ENCODE assay signal across 25 cellular contexts in genomic region chr1:205570173-205570501, GRCh38.
DNase-seq lines count a peak whose midpoint lies in the region; ATAC-seq and TF ChIP-seq lines count a peak whose summit lies in the region.
"Had no signal": no experiment of that assay in that cellular context is flagged by ENCODE, and none has a peak within 500 bp of the region (broad histone marks: within the 10 kb centered on the region; RNA-seq: fewer than 3 reads in every experiment).

No MANE protein-coding gene starts in this region.

- ATAC-seq in naive thymus-derived CD8-positive, alpha-beta T cell: no peak
- no peak for ATAC-seq in GM19397 (IDR thresholded peaks at IDR 0.05; ENCODE audit: unreplicated experiment)
- ATAC-seq: effector memory CD8-positive, alpha-beta T cell; stimulated activated effector memory CD8-positive, alpha-beta T cell treated with anti-CD3 and anti-CD28 coated beads, Interleukin-12 subunit alpha, Interleukin-12 subunit beta, amount 100 ng/mL, for 72 hours had no signal

- no peaks in the 10 kb centered on the region for H3K36me3 Mint-ChIP-seq in naive thymus-derived CD8-positive, alpha-beta T cell
- H3K36me3 Mint-ChIP-seq in type B pancreatic cell: no peaks in the 10 kb centered on the region
- H3K36me3 Mint-ChIP-seq in activated T-helper 2 cell treated with anti-CD3 and anti-CD28 coated beads, Interferon-gamma antibody, Interleukin-2, Interleukin-4, amounts not matched to agents 10 μg/mL and 5 μg/mL and 100 μg/mL, durations not matched to agents 14 hours and 24 hours and 36 hours (ENCODE audit: low read depth): no peaks in the 10 kb centered on the region
- H3K36me3 Mint-ChIP-seq: activated CD4-positive, alpha-beta memory T cell treated with anti-CD3 and anti-CD28 coated beads for 36 hours; stimulated activated effector memory CD8-positive, alpha-beta T cell treated with anti-CD3 and anti-CD28 coated beads, Interleukin-12 subunit alpha, Interleukin-12 subunit beta, amount 100 ng/mL, for 72 hours had no signal

- POLR2A ChIA-PET in naive thymus-derived CD8-positive, alpha-beta T cell (lab: Charles Lee): interaction anchor here (0.6 to 0.9 kb wide), 2 partner anchors 21 kb away, joined by 3 to 5 read pairs; no protein-coding TSS in a partner anchor

- peaks cover 0 to 13% (median 0%) of the 10 kb centered on the region in 45 donors for H3K27me3 ChIP-seq in dorsolateral prefrontal cortex

- TF ChIP-seq CTCF in dorsolateral prefrontal cortex (IDR thresholded peaks at IDR 0.05 in 54 of 56, conservative IDR thresholded peaks at IDR 0.05 in 2 of 56; ENCODE audit: low read depth in 1 of 56, partially characterized antibody in 56 of 56) (no peak), type B pancreatic cell (conservative IDR thresholded peaks at IDR 0.05) (no peak)

- no peaks in the 10 kb centered on the region for H3K9me3 Mint-ChIP-seq in naive thymus-derived CD8-positive, alpha-beta T cell
- H3K9me3 Mint-ChIP-seq in type B pancreatic cell: no peaks in the 10 kb centered on the region
- no peaks in the 10 kb centered on the region for H3K9me3 Mint-ChIP-seq in activated T-helper 2 cell treated with anti-CD3 and anti-CD28 coated beads, Interferon-gamma antibody, Interleukin-2, Interleukin-4, amounts not matched to agents 10 μg/mL and 5 μg/mL and 100 μg/mL, durations not matched to agents 14 hours and 24 hours and 36 hours
- H3K9me3 Mint-ChIP-seq: activated CD4-positive, alpha-beta memory T cell treated with anti-CD3 and anti-CD28 coated beads for 36 hours; activated naive CD4-positive, alpha-beta T cell treated with anti-CD3 and anti-CD28 coated beads for 36 hours; central memory CD8-positive, alpha-beta T cell; effector memory CD8-positive, alpha-beta T cell; HFFc6; stimulated activated effector memory CD8-positive, alpha-beta T cell treated with anti-CD3 and anti-CD28 coated beads, Interleukin-12 subunit alpha, Interleukin-12 subunit beta, amount 100 ng/mL, for 72 hours; T-helper 2 cell treated with Interferon-gamma antibody and Interleukin-4, amounts not matched to agents 5 μg/mL and 100 μg/mL, for 36 hours had no signal

- H3K27me3 Mint-ChIP-seq in naive thymus-derived CD8-positive, alpha-beta T cell: peaks cover 14 to 39% (median 26%) of the 10 kb centered on the region in 5 donors
- peaks cover 77% of the 10 kb centered on the region for H3K27me3 Mint-ChIP-seq in type B pancreatic cell
- H3K27me3 Mint-ChIP-seq in activated T-helper 2 cell treated with anti-CD3 and anti-CD28 coated beads, Interferon-gamma antibody, Interleukin-2, Interleukin-4, amounts not matched to agents 10 μg/mL and 5 μg/mL and 100 μg/mL, durations not matched to agents 14 hours and 24 hours and 36 hours (ENCODE audit: low read depth): peaks cover 47% of the 10 kb centered on the region

- peaks cover 0 to 11% (median 3%) of the 10 kb centered on the region in 4 donors for H3K4me1 Mint-ChIP-seq in naive thymus-derived CD8-positive, alpha-beta T cell
- H3K4me1 Mint-ChIP-seq in type B pancreatic cell (ENCODE audit: unreplicated experiment): no peaks in the 10 kb centered on the region
- H3K4me1 Mint-ChIP-seq in activated T-helper 2 cell treated with anti-CD3 and anti-CD28 coated beads, Interferon-gamma antibody, Interleukin-2, Interleukin-4, amounts not matched to agents 10 μg/mL and 5 μg/mL and 100 μg/mL, durations not matched to agents 14 hours and 24 hours and 36 hours (ENCODE audit: low read depth): no peaks in the 10 kb centered on the region
- H3K4me1 Mint-ChIP-seq: central memory CD8-positive, alpha-beta T cell; stimulated activated effector memory CD8-positive, alpha-beta T cell treated with anti-CD3 and anti-CD28 coated beads, Interleukin-12 subunit alpha, Interleukin-12 subunit beta, amount 100 ng/mL, for 72 hours had no signal

- H3K4me3 ChIP-seq in dorsolateral prefrontal cortex: peak overlapping the region in 54 of 59 donors; percentile 9 to 76 (median 58)
- H3K4me3 ChIP-seq: lung, SK-N-MC, thoracic aorta had no signal

- peak overlapping the region in 8 of 10 donors; percentile 19 to 70 (median 49) for H3K4me3 Mint-ChIP-seq in naive thymus-derived CD8-positive, alpha-beta T cell
- peak overlapping the region; percentile 75 for H3K4me3 Mint-ChIP-seq in type B pancreatic cell
- H3K4me3 Mint-ChIP-seq in activated T-helper 2 cell treated with anti-CD3 and anti-CD28 coated beads, Interferon-gamma antibody, Interleukin-2, Interleukin-4, amounts not matched to agents 10 μg/mL and 5 μg/mL and 100 μg/mL, durations not matched to agents 14 hours and 24 hours and 36 hours (ENCODE audit: low read depth): no peak overlapping the region
- H3K4me3 Mint-ChIP-seq: activated CD4-positive, alpha-beta memory T cell treated with anti-CD3 and anti-CD28 coated beads for 36 hours; activated naive CD4-positive, alpha-beta T cell treated with anti-CD3 and anti-CD28 coated beads for 36 hours; HFFc6; T-helper 2 cell treated with Interferon-gamma antibody and Interleukin-4, amounts not matched to agents 5 μg/mL and 100 μg/mL, for 36 hours had no signal

- no peak overlapping the region for H3K27ac Mint-ChIP-seq in naive thymus-derived CD8-positive, alpha-beta T cell
- peak overlapping the region; percentile 45 for H3K27ac Mint-ChIP-seq in type B pancreatic cell
- no peak overlapping the region for H3K27ac Mint-ChIP-seq in activated T-helper 2 cell treated with anti-CD3 and anti-CD28 coated beads, Interferon-gamma antibody, Interleukin-2, Interleukin-4, amounts not matched to agents 10 μg/mL and 5 μg/mL and 100 μg/mL, durations not matched to agents 14 hours and 24 hours and 36 hours
- H3K27ac Mint-ChIP-seq: activated CD4-positive, alpha-beta memory T cell treated with anti-CD3 and anti-CD28 coated beads for 36 hours; activated naive CD4-positive, alpha-beta T cell treated with anti-CD3 and anti-CD28 coated beads for 36 hours; effector memory CD8-positive, alpha-beta T cell; HFFc6; stimulated activated effector memory CD8-positive, alpha-beta T cell treated with anti-CD3 and anti-CD28 coated beads, Interleukin-12 subunit alpha, Interleukin-12 subunit beta, amount 100 ng/mL, for 72 hours; T-helper 2 cell treated with Interferon-gamma antibody and Interleukin-4, amounts not matched to agents 5 μg/mL and 100 μg/mL, for 36 hours had no signal

- peak; percentile 43 for DNase-seq in activated CD8-positive, alpha-beta memory T cell treated with anti-CD3 and anti-CD28 coated beads, Interleukin-2, amount 50 U/mL, for 48 hours
- DNase-seq in activated CD8-positive, alpha-beta memory T cell treated with anti-CD3 and anti-CD28 coated beads, Interleukin-2, amount 50 U/mL, for 4 hours: no peak
- no peak for DNase-seq in dorsolateral prefrontal cortex
- DNase-seq in naive thymus-derived CD8-positive, alpha-beta T cell: no peak
- DNase-seq in type B pancreatic cell (ENCODE audit: extremely low spot score, unreplicated experiment): peak; percentile 56
- no peak for DNase-seq in activated T-helper 2 cell treated with anti-CD3 and anti-CD28 coated beads, Interferon-gamma antibody, Interleukin-2, Interleukin-4, amounts not matched to agents 10 μg/mL and 5 μg/mL and 100 μg/mL, durations not matched to agents 14 hours and 24 hours and 36 hours (ENCODE audit: low spot score)
- DNase-seq in RKO (ENCODE audit: low spot score): no peak
- DNase-seq: activated CD4-positive, alpha-beta memory T cell treated with anti-CD3 and anti-CD28 coated beads for 36 hours; activated naive CD4-positive, alpha-beta T cell treated with anti-CD3 and anti-CD28 coated beads for 36 hours; activated T-cell treated with anti-CD3 and anti-CD28 coated beads, Interleukin-2, amount 50 U/mL, for 1 hour; AML-193; DMS79 treated with DMSO at 0.1 percent for 48 hours; effector memory CD8-positive, alpha-beta T cell; HFFc6; NCI-H526; RPMI8226; stimulated activated CD4-positive, alpha-beta T cell treated with anti-CD3 and anti-CD28 coated beads, Interleukin-1b, Interleukin-23, amount 100 ng/mL, for 48 hours had no signal

- intact Hi-C loops in dorsolateral prefrontal cortex (cut with DNase I): loop anchor here in 1 of 2 donors (5.0 kb wide), 1 partner anchor 43 kb away; no protein-coding TSS in a partner anchor
- intact Hi-C loops in activated T-helper 2 cell treated with anti-CD3 and anti-CD28 coated beads, Interferon-gamma antibody, Interleukin-2, Interleukin-4, amounts not matched to agents 10 μg/mL and 5 μg/mL and 100 μg/mL, durations not matched to agents 14 hours and 24 hours and 36 hours (cut with micrococcal nuclease): no loop called here

- H3K27ac ChIP-seq in dorsolateral prefrontal cortex: peak overlapping the region in 38 of 59 donors; percentile 11 to 90 (median 59)
- H3K27ac ChIP-seq: KMS-11, SK-N-MC, thoracic aorta had no signal

Comparison
In these comparisons a context has a peak if more than half of its experiments do, and no peak if none do; other contexts are left out.
1. DNase-seq: peak in activated CD8-positive, alpha-beta memory T cell treated with anti-CD3 and anti-CD28 coated beads, Interleukin-2, amount 50 U/mL, for 48 hours (single experiment) and type B pancreatic cell (single experiment); none in activated CD8-positive, alpha-beta memory T cell treated with anti-CD3 and anti-CD28 coated beads, Interleukin-2, amount 50 U/mL, for 4 hours (single experiment), dorsolateral prefrontal cortex (0 of 10), naive thymus-derived CD8-positive, alpha-beta T cell (0 of 10), activated T-helper 2 cell treated with anti-CD3 and anti-CD28 coated beads, Interferon-gamma antibody, Interleukin-2, Interleukin-4, amounts not matched to agents 10 μg/mL and 5 μg/mL and 100 μg/mL, durations not matched to agents 14 hours and 24 hours and 36 hours (single experiment) and RKO (single experiment).